In the genomic region with DNA sequence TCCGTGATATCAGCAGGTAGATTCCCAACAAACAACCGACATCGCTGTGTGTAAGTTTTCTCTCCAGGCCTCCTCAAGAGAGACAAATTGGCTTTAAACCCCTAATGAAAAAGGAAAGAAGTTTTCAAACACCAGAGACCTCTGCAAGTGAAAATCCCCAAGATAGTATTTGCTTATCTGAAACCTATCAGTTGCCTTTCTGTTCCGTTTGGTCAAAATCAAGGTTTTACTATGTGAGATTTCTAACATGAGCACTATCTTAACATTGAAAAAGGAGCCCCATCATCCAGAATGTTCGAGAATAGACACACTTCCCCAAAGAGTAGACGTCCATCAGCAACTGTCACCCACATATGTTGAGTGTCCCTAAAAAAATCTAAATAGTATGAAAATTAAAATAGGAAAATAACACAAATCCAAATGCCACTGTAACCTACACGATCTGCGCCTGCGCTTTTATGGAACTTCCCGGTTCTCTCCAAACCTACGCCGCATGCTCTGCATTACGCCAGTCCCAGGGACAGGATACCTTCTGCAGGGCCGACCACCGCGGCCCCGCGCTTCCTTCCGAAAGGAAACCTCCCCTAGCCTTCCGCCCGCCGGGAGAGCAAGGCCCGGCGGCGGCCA, we compare ENCODE assay signal across 8 cellular contexts. TPM values are rescaled to one million over a fixed set of nuclear protein-coding genes. Genes with fewer than 3 reads are reported as not detected.
DNase-seq lines count a peak whose midpoint lies in the region; ATAC-seq and TF ChIP-seq lines count a peak whose summit lies in the region.

No MANE protein-coding gene starts in this region.

- no peak for TF ChIP-seq RAD21 in IMR-90 (IDR thresholded peaks at IDR 0.05; ENCODE audit: low read length)

- ATAC-seq in IMR-90 (ENCODE audit: low read depth), result no peak
- no peak for ATAC-seq in central memory CD8-positive, alpha-beta T cell (replicated peaks; ENCODE audit: extremely low read depth, poor library complexity, severe bottlenecking)
- no peak for ATAC-seq in HG02610 (IDR thresholded peaks at IDR 0.05; ENCODE audit: unreplicated experiment)

- H2BK5ac ChIP-seq in IMR-90 (ENCODE audit: low read depth, low read length, poor library complexity, severe bottlenecking), result no peak overlapping the region

- peaks cover 40% of the 10 kb centered on the region for H3K4me1 ChIP-seq in A673 (ENCODE audit: insufficient read depth, low read length, poor library complexity, severe bottlenecking)
- peaks cover 5% of the 10 kb centered on the region for H3K4me1 ChIP-seq in IMR-90 (ENCODE audit: control insufficient read depth, insufficient read depth, low read length)
- H3K4me1 ChIP-seq in muscle layer of colon (ENCODE audit: insufficient read depth, low read length), result peaks cover 45% of the 10 kb centered on the region

- 4% methylated on average over 4 of the region's 25 CpGs; no CpG with 5 or more reads in 1 of the 2 experiments for WGBS in IMR-90 (ENCODE audit: extremely low coverage in 2 of 2, insufficient read length in 1 of 2), 2 experiments

- peak overlapping the region; percentile 64 for H3K14ac ChIP-seq in IMR-90 (replicated peaks; ENCODE audit: low read depth, low read length)

- H2BK120ac ChIP-seq in IMR-90 (ENCODE audit: low read depth, low read length), result no peak overlapping the region

- DNase-seq in A673 (ENCODE audit: low spot score), result no peak
- DNase-seq in IMR-90, result no peak
- DNase-seq in central memory CD8-positive, alpha-beta T cell (ENCODE audit: low spot score in 2 of 2), result no peak
- DNase-seq in COLO829 (ENCODE audit: low spot score), result no peak
- DNase-seq in KBM-7, result no peak
- no peak for DNase-seq in activated effector memory CD4-positive, alpha-beta T cell treated with Interleukin-2 at 50 U/mL for 16 hours

- H2AK9ac ChIP-seq in IMR-90 (replicated peaks; ENCODE audit: low read depth, low read length, poor library complexity), result no peak overlapping the region

- H4K91ac ChIP-seq in IMR-90 (ENCODE audit: insufficient read depth, low read depth, low read length), result no peak overlapping the region

- no peak overlapping the region for H4K5ac ChIP-seq in IMR-90 (ENCODE audit: low read depth, low read length)

- no TSS peak for BruUV-seq in A673 (replicated peaks; lab: Mats Ljungman, UMichigan)
- BruUV-seq in IMR-90 (replicated peaks; lab: Mats Ljungman, UMichigan), result no TSS peak

- peak overlapping the region; percentile 50 for H3K56ac ChIP-seq in IMR-90 (ENCODE audit: extremely low read depth, insufficient read depth, low read length)

- H3K4ac ChIP-seq in IMR-90 (ENCODE audit: low read depth, low read length), result no peak overlapping the region

- no peak for TF ChIP-seq POLR2A in IMR-90 (IDR thresholded peaks at IDR 0.05; ENCODE audit: low read depth, low read length)

- H2BK20ac ChIP-seq in IMR-90 (ENCODE audit: low read depth, low read length), result no peak overlapping the region

- in situ Hi-C loops in IMR-90 (cut with MboI; ENCODE audit: low sequenced_read_pairs), result loop anchor here (10.0 kb wide), 2 partner anchors 103 to 373 kb away; no protein-coding TSS in a partner anchor
- in situ Hi-C loops in KBM-7 (cut with MboI; ENCODE audit: low pct_unique_long_range_greater_than_20kb, low sequenced_read_pairs), result no loop called here

- H3K9me1 ChIP-seq in IMR-90 (ENCODE audit: insufficient read depth, low read length), result peaks cover 2% of the 10 kb centered on the region; the same call in 1 of the 2 replicates

- H3K23ac ChIP-seq in IMR-90 (ENCODE audit: low read depth, low read length), result no peak overlapping the region

- H3K27me3 ChIP-seq in A673 (replicated peaks; ENCODE audit: insufficient read depth, low read depth, low read length, poor library complexity) (no peaks in the 10 kb centered on the region), IMR-90 (ENCODE audit: control insufficient read depth, insufficient read depth, low read length) (no peaks in the 10 kb centered on the region), muscle layer of colon (ENCODE audit: control insufficient read depth in 1 of 2, insufficient read depth in 2 of 2, low read length in 2 of 2) (no peaks in the 10 kb centered on the region)

- peaks cover 65% of the 10 kb centered on the region for H3K36me3 Mint-ChIP-seq in central memory CD8-positive, alpha-beta T cell (ENCODE audit: insufficient read depth)

- no peaks in the 10 kb centered on the region for H3K9me3 Mint-ChIP-seq in central memory CD8-positive, alpha-beta T cell

- H3K9me3 ChIP-seq in A673 (ENCODE audit: low read depth, low read length, poor library complexity, severe bottlenecking) (no peaks in the 10 kb centered on the region), IMR-90 (ENCODE audit: control insufficient read depth, insufficient read depth, low read length) (no peaks in the 10 kb centered on the region), muscle layer of colon (ENCODE audit: low read length) (no peaks in the 10 kb centered on the region)

- H2AFZ ChIP-seq in IMR-90 (replicated peaks; ENCODE audit: low read length, poor library complexity), result no peak overlapping the region

- TF ChIP-seq CTCF in A673 (conservative IDR thresholded peaks at IDR 0.05; ENCODE audit: low read depth, low read length) (no peak), IMR-90 (conservative IDR thresholded peaks at IDR 0.05; ENCODE audit: low read depth, low read length) (no peak)

- POLR2A ChIA-PET in A673 (lab: Charles Lee; ENCODE audit: low non-redundant PET), result interaction anchor here (0.6 kb wide), 1 partner anchor 322 kb away, joined by 8 read pairs; no protein-coding TSS in a partner anchor
- POLR2A ChIA-PET in IMR-90 (lab: Charles Lee; ENCODE audit: unreplicated experiment), result no interaction called here

- intact Hi-C loops in A673 (cut with micrococcal nuclease; ENCODE audit: unreplicated experiment), result loop anchor here (5.0 kb wide), 1 partner anchor 366 kb away; the partner anchor contains the start of genes KIAA0319L and NCDN
- intact Hi-C loops in IMR-90 (cut with micrococcal nuclease), result loop anchor here (2.0 kb wide), 1 partner anchor 365 kb away; the partner anchor contains the start of genes KIAA0319L and NCDN

- peak overlapping the region; percentile 77 for H3K4me3 ChIP-seq in A673 (ENCODE audit: low read depth, low read length, poor library complexity, severe bottlenecking)
- H3K4me3 ChIP-seq in IMR-90 (ENCODE audit: insufficient read depth, low read depth, low read length), result peak overlapping the region; percentile 74
- peak overlapping the region; percentile 95 to 97 for H3K4me3 ChIP-seq in muscle layer of colon (ENCODE audit: low read depth in 1 of 2, low read length in 2 of 2)

- no peak overlapping the region for H4K8ac ChIP-seq in IMR-90 (ENCODE audit: low read depth in 2 of 2, low read length in 2 of 2)

- peaks cover 54% of the 10 kb centered on the region for H4K20me1 ChIP-seq in IMR-90 (ENCODE audit: insufficient read depth, low read length)

- peaks cover 5 to 29% of the 10 kb centered on the region in 2 experiments for H3K79me1 ChIP-seq in IMR-90 (ENCODE audit: low read depth in 1 of 2, low read length in 2 of 2)

- H3K27ac ChIP-seq in A673 (ENCODE audit: low read depth, low read length, poor library complexity, severe bottlenecking), result peak overlapping the region; percentile 99
- H3K27ac ChIP-seq in IMR-90 (ENCODE audit: insufficient read depth, low read length), result peak overlapping the region; percentile 57; the same call in 1 of the 2 replicates
- H3K27ac ChIP-seq in muscle layer of colon (ENCODE audit: low read depth, low read length), result peak overlapping the region; percentile 96

- no peaks in the 10 kb centered on the region for H3K27me3 Mint-ChIP-seq in central memory CD8-positive, alpha-beta T cell

- H3K27ac Mint-ChIP-seq in central memory CD8-positive, alpha-beta T cell (ENCODE audit: low read depth), result peak overlapping the region; percentile 92

- no peak overlapping the region for H2BK15ac ChIP-seq in IMR-90 (ENCODE audit: low read depth, low read length)

- CTCF ChIA-PET in A673 (lab: Charles Lee) (no interaction called here), IMR-90 (lab: Yijun Ruan, JAX) (interaction anchor here (1.0 kb wide), 1 partner anchor 13 kb away, joined by 3 read pairs; no protein-coding TSS in a partner anchor)

- peaks cover 47% of the 10 kb centered on the region for H3K4me1 Mint-ChIP-seq in central memory CD8-positive, alpha-beta T cell

- H3K36me3 ChIP-seq in A673 (ENCODE audit: insufficient read depth, low read length, poor library complexity, severe bottlenecking), result peaks cover 53% of the 10 kb centered on the region
- peaks cover 46% of the 10 kb centered on the region for H3K36me3 ChIP-seq in IMR-90 (ENCODE audit: control insufficient read depth, insufficient read depth, low read length)
- H3K36me3 ChIP-seq in muscle layer of colon (ENCODE audit: insufficient read depth, low read length), result peaks cover 51% of the 10 kb centered on the region

- H3K4me2 ChIP-seq in IMR-90 (ENCODE audit: low read depth, low read length), result peak overlapping the region; percentile 90

- no peak overlapping the region for H3K18ac ChIP-seq in IMR-90 (ENCODE audit: low read depth, low read length)

- peak overlapping the region; percentile 90 for H3K9ac ChIP-seq in IMR-90 (ENCODE audit: low read depth, low read length)
- H3K9ac ChIP-seq in muscle layer of colon (ENCODE audit: low read length), result peak overlapping the region; percentile 94

- dilution Hi-C loops in IMR-90 (cut with HindIII; ENCODE audit: low sequenced_read_pairs, unreplicated experiment), result no loop called here

- peak overlapping the region; percentile 86 for H3K4me3 Mint-ChIP-seq in central memory CD8-positive, alpha-beta T cell

- H2AK5ac ChIP-seq in IMR-90 (ENCODE audit: low read depth, low read length), result no peak overlapping the region; the same call in 1 of the 2 replicates

TF ChIP-seq in IMR-90, 13 proteins besides CTCF, POLR2A, EP300 and RAD21 (continues in another document):
- TF ChIP-seq SMC3 (IDR thresholded peaks at IDR 0.05; ENCODE audit: low read depth, low read length), result no peak
- no peak for TF ChIP-seq ELK1 (IDR thresholded peaks at IDR 0.05; ENCODE audit: borderline replicate concordance, low read depth, low read length)
- no peak for TF ChIP-seq MAZ (IDR thresholded peaks at IDR 0.05; ENCODE audit: borderline replicate concordance, low read depth, low read length)
- no peak for TF ChIP-seq FOS (IDR thresholded peaks at IDR 0.05; ENCODE audit: low read depth, low read length)
- no peak for TF ChIP-seq RFX5 (IDR thresholded peaks at IDR 0.05; ENCODE audit: low read depth, low read length)

RNA-seq across cellular contexts. Expression of gene SFPQ, which starts 1.4 kb away (rescaled TPM):
- total RNA-seq in A673 (2021), result 649 and 691 TPM in 2 replicates
- total RNA-seq in IMR-90 (2012; rRNA removed), result 53.9 and 121 TPM in 2 replicates
- 91.4 and 121 TPM in 2 replicates for polyA plus RNA-seq in IMR-90 (2012; rRNA removed)
- polyA plus RNA-seq in IMR-90 (2012; cell fraction: cytosol; rRNA removed), result 25.7 and 28.4 TPM in 2 replicates
- polyA plus RNA-seq in IMR-90 (2012; cell fraction: nucleus; rRNA removed; ENCODE audit: low replicate concordance), result 122 and 444 TPM in 2 replicates
